12 cellular contexts compared by ENCODE assay signal in the genomic region with DNA sequence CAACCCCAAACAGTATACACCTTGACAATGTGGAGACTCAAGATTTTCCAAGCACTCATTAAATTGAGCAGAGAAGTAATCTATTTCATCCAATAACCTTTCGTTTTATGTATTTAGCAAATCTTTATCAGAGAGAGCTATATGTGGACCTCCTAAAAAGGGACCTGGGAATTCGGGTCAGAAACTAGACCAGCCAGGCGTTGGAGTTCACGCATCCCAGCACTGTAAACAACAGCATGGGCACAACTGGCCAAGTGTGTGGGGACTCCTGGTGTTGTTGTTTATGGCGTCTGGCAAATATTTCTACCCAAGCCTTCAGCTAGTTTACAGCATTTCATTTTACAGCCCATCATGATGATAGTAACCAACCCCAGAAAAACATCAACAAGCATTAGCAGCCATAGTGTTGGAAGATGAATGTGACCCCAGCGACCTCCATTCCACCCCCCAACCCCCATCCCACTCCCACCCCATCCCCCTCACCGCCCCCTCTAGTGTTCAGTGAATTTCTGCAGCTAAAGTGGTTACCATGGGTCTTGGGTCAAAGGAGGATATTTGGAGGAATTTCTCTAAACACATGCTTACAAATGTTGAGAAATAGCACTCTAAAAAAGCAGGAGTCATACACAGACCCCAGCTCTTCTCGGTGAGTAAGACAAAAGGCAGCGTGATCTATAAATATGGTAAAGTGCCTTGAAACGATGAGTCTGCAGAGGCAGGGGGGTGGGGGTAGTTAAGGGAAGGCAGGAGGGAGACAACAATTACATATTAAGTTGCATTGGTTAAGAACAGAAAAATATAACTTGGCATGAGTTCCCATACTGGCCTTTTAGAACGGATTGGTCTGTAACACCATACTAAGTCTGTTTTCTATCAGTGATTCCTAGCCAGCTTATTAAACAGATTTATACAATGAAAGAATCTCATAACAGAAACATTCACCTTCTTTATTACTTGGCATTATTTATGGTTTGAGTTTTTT.
DNase-seq lines count a peak whose midpoint lies in the region; ATAC-seq and TF ChIP-seq lines count a peak whose summit lies in the region.
"Had no signal": no experiment of that assay in that cellular context is flagged by ENCODE, and none has a peak within 500 bp of the region (broad histone marks: within the 10 kb centered on the region; RNA-seq: fewer than 3 reads in every experiment).

No MANE protein-coding gene starts in this region.

- H3K4me1 ChIP-seq in IMR-90 (ENCODE audit: control insufficient read depth, insufficient read depth, low read length) (peaks cover 35% of the 10 kb centered on the region), mucosa of descending colon (ENCODE audit: low read depth) (no peaks in the 10 kb centered on the region)

- no peaks in the 10 kb centered on the region for H3K27me3 ChIP-seq in IMR-90 (ENCODE audit: control insufficient read depth, insufficient read depth, low read length)

- peak overlapping the region; percentile 98 for H3K56ac ChIP-seq in IMR-90 (ENCODE audit: extremely low read depth, insufficient read depth, low read length)

- peak overlapping the region; percentile 96 for H3K4ac ChIP-seq in IMR-90 (ENCODE audit: low read depth, low read length)

- dilution Hi-C loops in IMR-90 (cut with HindIII; ENCODE audit: low sequenced_read_pairs, unreplicated experiment): no loop called here

- H3K9me3 Mint-ChIP-seq in activated T-cell treated with anti-CD3 and anti-CD28 coated beads, Interleukin-2, amount 50 U/mL, for 4 hours: no peaks in the 10 kb centered on the region

- peak overlapping the region; percentile 48 for H3K4me2 ChIP-seq in IMR-90 (ENCODE audit: low read depth, low read length)

- peak overlapping the region; percentile 89 for H2AK5ac ChIP-seq in IMR-90 (ENCODE audit: low read depth, low read length)

- H2AFZ ChIP-seq in IMR-90 (replicated peaks; ENCODE audit: low read length, poor library complexity): peak overlapping the region; percentile 69

- H3K36me3 ChIP-seq in IMR-90 (ENCODE audit: control insufficient read depth, insufficient read depth, low read length): no peaks in the 10 kb centered on the region
- H3K36me3 ChIP-seq in mucosa of descending colon (ENCODE audit: low read depth): no peaks in the 10 kb centered on the region

- in situ Hi-C loops in IMR-90 (cut with MboI; ENCODE audit: low sequenced_read_pairs): loop anchor here (5.0 kb wide), 1 partner anchor 106 kb away; no protein-coding TSS in a partner anchor

- H3K9me3 ChIP-seq in IMR-90 (ENCODE audit: control insufficient read depth, insufficient read depth, low read length) (no peaks in the 10 kb centered on the region), mucosa of descending colon (no peaks in the 10 kb centered on the region)

- intact Hi-C loops in IMR-90 (cut with micrococcal nuclease): loop anchor here (1.0 to 5.0 kb wide), 6 partner anchors 56 to 306 kb away; a partner anchor contains a TSS
- intact Hi-C loops in mucosa of descending colon (cut with DNase I, micrococcal nuclease): no loop called here

- H2BK120ac ChIP-seq in IMR-90 (ENCODE audit: low read depth, low read length): peak overlapping the region; percentile 98

- H3K18ac ChIP-seq in IMR-90 (ENCODE audit: low read depth, low read length): peak overlapping the region; percentile 99

- peak overlapping the region; percentile 99 for H3K27ac ChIP-seq in IMR-90 (ENCODE audit: insufficient read depth, low read length)

- no CpG with 5 or more reads among the region's 11 CpGs for WGBS in IMR-90 (ENCODE audit: extremely low coverage in 2 of 2, insufficient read length in 1 of 2), 2 experiments

- POLR2A ChIA-PET in IMR-90 (lab: Charles Lee; ENCODE audit: unreplicated experiment): interaction anchor here (0.6 to 2.9 kb wide), 9 partner anchors 22 to 183 kb away, joined by 3 to 17 read pairs (median 3); no protein-coding TSS in a partner anchor
- POLR2A ChIA-PET in HEK293T (lab: Yijun Ruan, JAX): no interaction called here

- H2BK20ac ChIP-seq in IMR-90 (ENCODE audit: low read depth, low read length): peak overlapping the region; percentile 100

- H3K4me1 Mint-ChIP-seq in activated T-cell treated with anti-CD3 and anti-CD28 coated beads, Interleukin-2, amount 50 U/mL, for 4 hours (ENCODE audit: low read depth): no peaks in the 10 kb centered on the region

- H2BK15ac ChIP-seq in IMR-90 (ENCODE audit: low read depth, low read length): peak overlapping the region; percentile 99

- H3K4me3 ChIP-seq in IMR-90 (ENCODE audit: insufficient read depth, low read depth, low read length): no peak overlapping the region
- no peak overlapping the region for H3K4me3 ChIP-seq in mucosa of descending colon

- peak overlapping the region; percentile 92 for H3K14ac ChIP-seq in IMR-90 (replicated peaks; ENCODE audit: low read depth, low read length)

- DNase-seq in A172 (ENCODE audit: low spot score): peak; percentile 73
- peak; percentile 99 for DNase-seq in IMR-90
- DNase-seq in dedifferentiated amniotic fluid mesenchymal stem cell (ENCODE audit: extremely low spot score): peak; percentile 91
- no peak for DNase-seq in mucosa of descending colon
- DNase-seq in HEK293T (ENCODE audit: extremely low spot score): no peak
- DNase-seq in effector CD4-positive, alpha-beta T cell: no peak
- DNase-seq in Ammon's horn (ENCODE audit: low spot score): no peak
- DNase-seq in activated T-cell treated with anti-CD3 and anti-CD28 coated beads, Interleukin-2, amount 50 U/mL, for 4 hours: no peak
- DNase-seq: activated CD4-positive, alpha-beta T cell treated with anti-CD3 and anti-CD28 coated beads, Interleukin-2, amount 50 U/mL, for 48 hours; NCI-H526 treated with DMSO at 0.1 percent for 48 hours; stimulated activated CD4-positive, alpha-beta T cell treated with anti-CD3 and anti-CD28 coated beads, Interleukin-4, amount 100 ng/mL, for 4 hours; SW 1271 had no signal

- peak; percentile 10; the same call in 1 of the 2 replicates for TF ChIP-seq CTCF in IMR-90 (conservative IDR thresholded peaks at IDR 0.05; ENCODE audit: low read depth, low read length)
- no peak for TF ChIP-seq CTCF in mucosa of descending colon (IDR thresholded peaks at IDR 0.05)

- peak overlapping the region; percentile 98 for H4K5ac ChIP-seq in IMR-90 (ENCODE audit: low read depth, low read length)

- H2AK9ac ChIP-seq in IMR-90 (replicated peaks; ENCODE audit: low read depth, low read length, poor library complexity): peak overlapping the region; percentile 35

- peak overlapping the region; percentile 99 for H4K91ac ChIP-seq in IMR-90 (ENCODE audit: insufficient read depth, low read depth, low read length)

- peak overlapping the region; percentile 64; the same call in 1 of the 2 replicates for H3K9ac ChIP-seq in IMR-90 (ENCODE audit: low read depth, low read length)

- CTCF ChIA-PET in IMR-90 (lab: Yijun Ruan, JAX): interaction anchor here (0.7 to 1.2 kb wide), 7 partner anchors 16 to 107 kb away, joined by 3 to 4 read pairs (median 3); no protein-coding TSS in a partner anchor
- CTCF ChIA-PET in HEK293T (lab: Yijun Ruan, JAX): interaction anchor here (0.6 to 1.3 kb wide), 4 partner anchors 8 to 606 kb away, joined by 3 to 4 read pairs (median 3); no protein-coding TSS in a partner anchor

- H2BK5ac ChIP-seq in IMR-90 (ENCODE audit: low read depth, low read length, poor library complexity, severe bottlenecking): peak overlapping the region; percentile 98

- H3K23ac ChIP-seq in IMR-90 (ENCODE audit: low read depth, low read length): peak overlapping the region; percentile 90

- H3K9me1 ChIP-seq in IMR-90 (ENCODE audit: insufficient read depth, low read length): peaks cover 21% of the 10 kb centered on the region

- H3K79me1 ChIP-seq in IMR-90 (ENCODE audit: low read depth in 1 of 2, low read length in 2 of 2): peaks cover 0 to 30% of the 10 kb centered on the region in 2 experiments; a peak in 2 of 4 replicates

- H3K27me3 Mint-ChIP-seq in activated T-cell treated with anti-CD3 and anti-CD28 coated beads, Interleukin-2, amount 50 U/mL, for 4 hours (ENCODE audit: low read depth): no peaks in the 10 kb centered on the region

- no TSS peak for BruUV-seq in IMR-90 (replicated peaks; lab: Mats Ljungman, UMichigan)

- ATAC-seq in IMR-90 (ENCODE audit: low read depth) (peak; percentile 87), mucosa of descending colon (peak; percentile 63)
- no peak for ATAC-seq in activated T-cell treated with anti-CD3 and anti-CD28 coated beads, Interleukin-2, amount 50 U/mL, for 4 hours

- H4K20me1 ChIP-seq in IMR-90 (ENCODE audit: insufficient read depth, low read length): no peaks in the 10 kb centered on the region

- H3K36me3 Mint-ChIP-seq in activated T-cell treated with anti-CD3 and anti-CD28 coated beads, Interleukin-2, amount 50 U/mL, for 4 hours (ENCODE audit: insufficient read depth): peaks cover under 1% of the 10 kb centered on the region

- TF ChIP-seq RAD21 in IMR-90 (IDR thresholded peaks at IDR 0.05; ENCODE audit: low read length): peak; percentile 31; the same call in 1 of the 2 replicates

- no peak for TF ChIP-seq POLR2A in IMR-90 (IDR thresholded peaks at IDR 0.05; ENCODE audit: low read depth, low read length)

- H4K8ac ChIP-seq in IMR-90 (ENCODE audit: low read depth in 2 of 2, low read length in 2 of 2): peak overlapping the region; percentile 98

- no peak overlapping the region for H3K4me3 Mint-ChIP-seq in activated T-cell treated with anti-CD3 and anti-CD28 coated beads, Interleukin-2, amount 50 U/mL, for 4 hours

TF ChIP-seq in IMR-90, 13 proteins besides CTCF, POLR2A, EP300 and RAD21 (continues in another document):
- TF ChIP-seq, protein P1, sequence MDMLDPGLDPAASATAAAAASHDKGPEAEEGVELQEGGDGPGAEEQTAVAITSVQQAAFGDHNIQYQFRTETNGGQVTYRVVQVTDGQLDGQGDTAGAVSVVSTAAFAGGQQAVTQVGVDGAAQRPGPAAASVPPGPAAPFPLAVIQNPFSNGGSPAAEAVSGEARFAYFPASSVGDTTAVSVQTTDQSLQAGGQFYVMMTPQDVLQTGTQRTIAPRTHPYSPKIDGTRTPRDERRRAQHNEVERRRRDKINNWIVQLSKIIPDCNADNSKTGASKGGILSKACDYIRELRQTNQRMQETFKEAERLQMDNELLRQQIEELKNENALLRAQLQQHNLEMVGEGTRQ (IDR thresholded peaks at IDR 0.05; ENCODE audit: low read depth, low read length): no peak
- 0 out of 2 replicates have a peak, but pooled peaks have one; percentile 23 for TF ChIP-seq MXI1 (IDR thresholded peaks at IDR 0.05; ENCODE audit: borderline replicate concordance, low read depth, low read length)

TF ChIP-seq in HEK293T, 16 proteins besides CTCF, POLR2A, EP300 and RAD21 (continues in another document):
- no peak for TF ChIP-seq FOXM1 (IDR thresholded peaks at IDR 0.05; ENCODE audit: borderline replicate concordance)
- no peak for TF ChIP-seq NFRKB (IDR thresholded peaks at IDR 0.05)
- no peak for TF ChIP-seq L3MBTL2 (conservative IDR thresholded peaks at IDR 0.05)

Comparison
In these comparisons a context has a peak if more than half of its experiments do, and no peak if none do; other contexts are left out.
1. DNase-seq: peak in A172 (single experiment), IMR-90 (single experiment) and dedifferentiated amniotic fluid mesenchymal stem cell (single experiment); none in mucosa of descending colon (0 of 3), HEK293T (single experiment), effector CD4-positive, alpha-beta T cell (single experiment), Ammon's horn (single experiment) and activated T-cell treated with anti-CD3 and anti-CD28 coated beads, Interleukin-2, amount 50 U/mL, for 4 hours (single experiment).
2. ATAC-seq: peak in IMR-90 (single experiment) and mucosa of descending colon (single experiment); none in activated T-cell treated with anti-CD3 and anti-CD28 coated beads, Interleukin-2, amount 50 U/mL, for 4 hours (0 of 2).